Comparison of ENCODE assay signal across 14 cellular contexts in genomic region chr15:69823223-69823907, GRCh38.
DNase-seq lines count a peak whose midpoint lies in the region; ATAC-seq, FAIRE-seq and TF ChIP-seq lines count a peak whose summit lies in the region.
"Had no signal": no experiment of that assay in that cellular context is flagged by ENCODE, and none has a peak within 500 bp of the region (broad histone marks: within the 10 kb centered on the region; RNA-seq: fewer than 3 reads in every experiment).

No MANE protein-coding gene starts in this region.

- H3K9ac ChIP-seq in endothelial cell of umbilical vein (replicated peaks; ENCODE audit: extremely low read depth, insufficient read depth, low read length), result no peak overlapping the region

- no peak for ATAC-seq in activated CD4-positive, CD25-positive, alpha-beta regulatory T cell treated with anti-CD3 and anti-CD28 coated beads, Interleukin-2, amount 50 U/mL, for 24 hours
- ATAC-seq: activated CD8-positive, alpha-beta T cell treated with anti-CD3 and anti-CD28 coated beads, Interleukin-2, amount 10 ng/mL, durations not matched to agents 7 days and 5 days; Right ventricle myocardium inferior had no signal

- CTCF ChIA-PET in OCI-LY7 (lab: Charles Lee; ENCODE audit: unreplicated experiment) (no interaction called here), endothelial cell of umbilical vein (lab: Charles Lee) (no interaction called here)

- 56 to 62% methylated on average over 8 of the region's 8 CpGs for WGBS in testis, 2 donors

- H3K9me1 ChIP-seq in endothelial cell of umbilical vein (replicated peaks; ENCODE audit: control insufficient read depth, extremely low read depth, insufficient read depth, low read length), result no peaks in the 10 kb centered on the region

- H2AFZ ChIP-seq in OCI-LY7 (ENCODE audit: low read length), result 0 out of 2 replicates have a peak overlapping the region, but pooled peaks have one; percentile 26
- no peak overlapping the region for H2AFZ ChIP-seq in endothelial cell of umbilical vein (ENCODE audit: low read depth, low read length)

- POLR2A ChIA-PET in OCI-LY7 (lab: Charles Lee), result no interaction called here
- POLR2A ChIA-PET in endothelial cell of umbilical vein (lab: Charles Lee), result no interaction called here

- H3K36me3 ChIP-seq in OCI-LY7 (ENCODE audit: insufficient read depth, low read length) (no peaks in the 10 kb centered on the region), endothelial cell of umbilical vein (ENCODE audit: control insufficient read depth in 2 of 2, extremely low read depth in 1 of 2, insufficient read depth in 2 of 2, low read length in 2 of 2) (no peaks in the 10 kb centered on the region), testis (ENCODE audit: low read depth, missing control alignments) (no peaks in the 10 kb centered on the region)

- H4K20me1 ChIP-seq in OCI-LY7 (ENCODE audit: insufficient read depth, low read length), result no peaks in the 10 kb centered on the region
- no peaks in the 10 kb centered on the region for H4K20me1 ChIP-seq in endothelial cell of umbilical vein (replicated peaks; ENCODE audit: control insufficient read depth, extremely low read depth, insufficient read depth, low read length)

- H3K27ac ChIP-seq in OCI-LY7 (ENCODE audit: low read depth, low read length, poor library complexity, severe bottlenecking) (no peak overlapping the region), endothelial cell of umbilical vein (ENCODE audit: insufficient read depth, low read depth, low read length) (no peak overlapping the region), testis (no peak overlapping the region), caudate nucleus (ENCODE audit: low read depth, low read length) (no peak overlapping the region)
- H3K27ac ChIP-seq: epithelial cell of prostate had no signal

- H3K27me3 ChIP-seq in endothelial cell of umbilical vein (ENCODE audit: control insufficient read depth in 2 of 2, insufficient read depth in 2 of 2, low read length in 2 of 2), result peaks cover 0 to 4% of the 10 kb centered on the region in 2 experiments
- H3K27me3 ChIP-seq in testis, result no peaks in the 10 kb centered on the region

- FAIRE-seq in endothelial cell of umbilical vein (lab: Jason Lieb, UNC), result no peak

- DNase-seq in H4 (ENCODE audit: low spot score), result peak; percentile 23
- peak; percentile 29 for DNase-seq in OCI-LY7 (ENCODE audit: low spot score)
- peak; percentile 61 for DNase-seq in endothelial cell of umbilical vein (ENCODE audit: low read depth, low spot score)
- DNase-seq in testis, result peak; percentile 65
- DNase-seq in caudate nucleus (lab: John Stamatoyannopoulos, UW), result no peak
- DNase-seq in glomerular visceral epithelial cell (ENCODE audit: extremely low spot score), result no peak
- DNase-seq: activated CD8-positive, alpha-beta T cell treated with anti-CD3 and anti-CD28 coated beads, Interleukin-2, amount 10 ng/mL, durations not matched to agents 7 days and 5 days; COR-L47; MV-4-11; occipital lobe had no signal

- H3K4me2 ChIP-seq in OCI-LY7 (ENCODE audit: low read length), result no peak overlapping the region
- no peak overlapping the region for H3K4me2 ChIP-seq in endothelial cell of umbilical vein (ENCODE audit: insufficient read depth, low read length)

- H3K9me3 ChIP-seq in OCI-LY7 (ENCODE audit: low read length) (no peaks in the 10 kb centered on the region), endothelial cell of umbilical vein (replicated peaks; ENCODE audit: control insufficient read depth, insufficient read depth, low read length) (no peaks in the 10 kb centered on the region), testis (no peaks in the 10 kb centered on the region)

- no peak for TF ChIP-seq POLR2A in endothelial cell of umbilical vein (IDR thresholded peaks at IDR 0.05; ENCODE audit: low read depth, low read length)
- no peak for TF ChIP-seq POLR2A in testis (IDR thresholded peaks at IDR 0.05)

- H3K9me2 ChIP-seq in OCI-LY7 (ENCODE audit: insufficient read depth, low read length), result no peaks in the 10 kb centered on the region

- dilution Hi-C loops in endothelial cell of umbilical vein (cut with MboI; ENCODE audit: extremely low pct_ligation_motif_present, low sequenced_read_pairs), result no loop called here

- H3K4me1 ChIP-seq in OCI-LY7 (ENCODE audit: insufficient read depth, low read length, poor library complexity, severe bottlenecking), result peaks cover 7% of the 10 kb centered on the region
- no peaks in the 10 kb centered on the region for H3K4me1 ChIP-seq in endothelial cell of umbilical vein (ENCODE audit: control insufficient read depth, extremely low read depth, insufficient read depth, low read length)
- no peaks in the 10 kb centered on the region for H3K4me1 ChIP-seq in testis

- H3K4me3 ChIP-seq in OCI-LY7 (ENCODE audit: low read depth, low read length, poor library complexity, severe bottlenecking), result no peak overlapping the region
- H3K4me3 ChIP-seq in endothelial cell of umbilical vein (replicated peaks in 1 of 3; ENCODE audit: insufficient read depth in 1 of 3, low read depth in 1 of 3, low read length in 3 of 3), result no peak overlapping the region
- peak overlapping the region in 1 of 2 donors; percentile 11 for H3K4me3 ChIP-seq in testis
- H3K4me3 ChIP-seq: lung had no signal

- H3K79me2 ChIP-seq in OCI-LY7 (ENCODE audit: insufficient read depth, low read depth, low read length) (no peaks in the 10 kb centered on the region), endothelial cell of umbilical vein (ENCODE audit: control insufficient read depth, insufficient read depth, low read length) (no peaks in the 10 kb centered on the region)

- intact Hi-C loops in OCI-LY7 (cut with micrococcal nuclease; ENCODE audit: unreplicated experiment) (no loop called here), endothelial cell of umbilical vein (cut with micrococcal nuclease) (no loop called here), testis (cut with DNase I; ENCODE audit: low total_unique reads) (no loop called here)

- BruUV-seq in OCI-LY7 (replicated peaks; lab: Mats Ljungman, UMichigan), result no TSS peak
- BruUV-seq in endothelial cell of umbilical vein (replicated peaks; lab: Mats Ljungman, UMichigan), result no TSS peak

- TF ChIP-seq CTCF in OCI-LY7 (conservative IDR thresholded peaks at IDR 0.05; ENCODE audit: low read length) (no peak), endothelial cell of umbilical vein (IDR thresholded peaks at IDR 0.05; ENCODE audit: extremely low read depth in 1 of 2, insufficient read depth in 1 of 2, low read depth in 1 of 2, low read length in 2 of 2) (no peak), testis (IDR thresholded peaks at IDR 0.05) (no peak)

TF ChIP-seq in endothelial cell of umbilical vein, 7 proteins besides CTCF, POLR2A, EP300 and RAD21:
- no peak for TF ChIP-seq JUN (IDR thresholded peaks at IDR 0.05; ENCODE audit: borderline replicate concordance, insufficient read depth, insufficient read length, low read depth)
- no peak for TF ChIP-seq MYC (IDR thresholded peaks at IDR 0.05; ENCODE audit: low read depth, low read length)
- no peak for TF ChIP-seq MAX (IDR thresholded peaks at IDR 0.05; ENCODE audit: insufficient read depth, insufficient read length)
- no peak for TF ChIP-seq POLR2AphosphoS5 (IDR thresholded peaks at IDR 0.05; ENCODE audit: insufficient read depth, low read depth, low read length)
- TF ChIP-seq EZH2 (IDR thresholded peaks at IDR 0.05; ENCODE audit: borderline replicate concordance, low read depth, low read length, severe bottlenecking), result no peak
- no peak for TF ChIP-seq GATA2 (IDR thresholded peaks at IDR 0.05; ENCODE audit: insufficient read depth, insufficient read length, low read depth, low read length)
- TF ChIP-seq FOS (IDR thresholded peaks at IDR 0.05; ENCODE audit: borderline replicate concordance, insufficient read depth, low read length), result no peak

Comparison
In these comparisons a context has a peak if more than half of its experiments do, and no peak if none do; other contexts are left out.
1. DNase-seq: peak in H4 (single experiment), OCI-LY7 (single experiment), endothelial cell of umbilical vein (single experiment) and testis (single experiment); none in caudate nucleus (0 of 61) and glomerular visceral epithelial cell (single experiment).